Comparison of ENCODE assay signal across 24 cellular contexts in genomic region chr5:116506448-116506847, GRCh38.
"Had no signal": no experiment of that assay in that cellular context is flagged by ENCODE, and none has a peak within 500 bp of the region (broad histone marks: within the 10 kb centered on the region; RNA-seq: fewer than 3 reads in every experiment).

No MANE protein-coding gene starts in this region.

- H3K4me3 Mint-ChIP-seq: activated naive CD4-positive, alpha-beta T cell treated with anti-CD3 and anti-CD28 coated beads, Interleukin-2, amount 50 U/mL, for 24 hours; dendritic cell treated with granulocyte-macrophage colony-stimulating factor and Interleukin-4, amounts not matched to agents 40 ng/mL and 50 ng/mL, for 4 days; naive B cell; neural crest cell; stimulated activated memory B cell treated with anti-CD40 and anti-IgM and Interleukin-4, amounts not matched to agents 10 μg/mL and 1 μg/mL and 100 μg/mL, for 72 hours; T-helper 1 cell treated with Interleukin-12 subunit alpha and Interleukin-12 subunit beta and Interleukin-4 antibody, amounts not matched to agents 30 μg/mL and 1 μg/mL, for 36 hours; WTC11 had no signal

- H3K36me3 ChIP-seq: esophagus muscularis mucosa, gastrocnemius medialis, upper lobe of right lung had no signal

- H3K27me3 Mint-ChIP-seq: activated naive CD4-positive, alpha-beta T cell treated with anti-CD3 and anti-CD28 coated beads, Interleukin-2, amount 50 U/mL, for 24 hours; dendritic cell treated with granulocyte-macrophage colony-stimulating factor and Interleukin-4, amounts not matched to agents 40 ng/mL and 50 ng/mL, for 4 days; naive B cell; stimulated activated memory B cell treated with anti-CD40 and anti-IgM and Interleukin-4, amounts not matched to agents 10 μg/mL and 1 μg/mL and 100 μg/mL, for 72 hours had no signal

- H3K27ac Mint-ChIP-seq: activated naive CD4-positive, alpha-beta T cell treated with anti-CD3 and anti-CD28 coated beads, Interleukin-2, amount 50 U/mL, for 24 hours; dendritic cell treated with granulocyte-macrophage colony-stimulating factor and Interleukin-4, amounts not matched to agents 40 ng/mL and 50 ng/mL, for 4 days; naive B cell; stimulated activated memory B cell treated with anti-CD40 and anti-IgM and Interleukin-4, amounts not matched to agents 10 μg/mL and 1 μg/mL and 100 μg/mL, for 72 hours; T-helper 1 cell treated with Interleukin-12 subunit alpha and Interleukin-12 subunit beta and Interleukin-4 antibody, amounts not matched to agents 30 μg/mL and 1 μg/mL, for 36 hours had no signal

- H3K4me3 ChIP-seq: body of pancreas, esophagus muscularis mucosa, gastrocnemius medialis, smooth muscle cell, stomach, upper lobe of right lung had no signal

- H3K36me3 Mint-ChIP-seq: naive B cell had no signal

- DNase-seq: activated gamma-delta T cell treated with Interleukin-2 at 50 U/mL for 16 hours; activated T-cell treated with anti-CD3 and anti-CD28 coated beads, Interleukin-2, amount 50 U/mL, for 1 hour; anterior cingulate cortex; body of pancreas; caudate nucleus; effector CD8-positive, alpha-beta T cell; gastrocnemius medialis; head of caudate nucleus; naive B cell; posterior cingulate gyrus; stimulated activated CD4-positive, alpha-beta T cell treated with anti-CD3 and anti-CD28 coated beads, Interleukin-15, amount 100 ng/mL, for 24 hours; stomach; T1000; upper lobe of right lung had no signal

- H3K4me2 ChIP-seq: smooth muscle cell had no signal

- H3K4me1 ChIP-seq: body of pancreas had no signal

- H3K9me3 ChIP-seq: body of pancreas, esophagus muscularis mucosa, gastrocnemius medialis, stomach, upper lobe of right lung had no signal

- H3K27ac ChIP-seq: body of pancreas, gastrocnemius medialis, stomach, upper lobe of right lung had no signal

- H3K9me3 Mint-ChIP-seq: activated naive CD4-positive, alpha-beta T cell treated with anti-CD3 and anti-CD28 coated beads, Interleukin-2, amount 50 U/mL, for 24 hours; dendritic cell treated with granulocyte-macrophage colony-stimulating factor and Interleukin-4, amounts not matched to agents 40 ng/mL and 50 ng/mL, for 4 days; naive B cell; neural crest cell; stimulated activated memory B cell treated with anti-CD40 and anti-IgM and Interleukin-4, amounts not matched to agents 10 μg/mL and 1 μg/mL and 100 μg/mL, for 72 hours; T-helper 1 cell treated with Interleukin-12 subunit alpha and Interleukin-12 subunit beta and Interleukin-4 antibody, amounts not matched to agents 30 μg/mL and 1 μg/mL, for 36 hours; WTC11 had no signal

- FAIRE-seq: endothelial cell of umbilical vein, islet of Langerhans had no signal

- H3K4me1 Mint-ChIP-seq: activated naive CD4-positive, alpha-beta T cell treated with anti-CD3 and anti-CD28 coated beads, Interleukin-2, amount 50 U/mL, for 24 hours; naive B cell; stimulated activated memory B cell treated with anti-CD40 and anti-IgM and Interleukin-4, amounts not matched to agents 10 μg/mL and 1 μg/mL and 100 μg/mL, for 72 hours had no signal

- H3K27me3 ChIP-seq: body of pancreas, esophagus muscularis mucosa, gastrocnemius medialis, stomach, upper lobe of right lung had no signal

- ATAC-seq: body of pancreas; gastrocnemius medialis; stimulated activated memory B cell treated with anti-CD40 and anti-IgM and Interleukin-4, amounts not matched to agents 10 μg/mL and 1 μg/mL and 100 μg/mL, for 72 hours; upper lobe of right lung; WTC11 had no signal
